Comparison of ENCODE assay signal across 1 cellular context in the genomic region with DNA sequence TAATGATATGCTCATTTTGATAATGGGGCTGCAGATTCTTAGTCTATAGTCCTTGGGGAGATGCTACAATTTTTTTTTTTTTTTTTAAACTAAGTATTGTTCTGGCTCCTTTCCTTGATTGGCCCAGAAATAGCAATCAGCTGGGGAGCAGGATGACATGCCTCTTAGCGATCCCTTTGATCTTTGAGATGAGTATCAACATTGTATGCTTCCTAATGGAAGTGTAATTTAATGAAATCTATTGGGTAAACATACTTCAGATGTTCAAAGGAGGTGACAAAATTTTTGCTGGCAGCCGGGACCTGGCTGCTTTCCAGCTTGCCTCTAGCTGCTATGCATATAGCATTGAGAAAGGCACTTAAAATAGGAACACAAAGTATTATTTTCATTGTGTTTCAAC.
TF ChIP-seq lines count a peak whose summit lies in the region.

No MANE protein-coding gene starts in this region.

TF ChIP-seq in HepG2, 621 proteins besides CTCF, POLR2A, EP300 and RAD21 (continued from another document and continues in another):
- TF ChIP-seq, protein P1, sequence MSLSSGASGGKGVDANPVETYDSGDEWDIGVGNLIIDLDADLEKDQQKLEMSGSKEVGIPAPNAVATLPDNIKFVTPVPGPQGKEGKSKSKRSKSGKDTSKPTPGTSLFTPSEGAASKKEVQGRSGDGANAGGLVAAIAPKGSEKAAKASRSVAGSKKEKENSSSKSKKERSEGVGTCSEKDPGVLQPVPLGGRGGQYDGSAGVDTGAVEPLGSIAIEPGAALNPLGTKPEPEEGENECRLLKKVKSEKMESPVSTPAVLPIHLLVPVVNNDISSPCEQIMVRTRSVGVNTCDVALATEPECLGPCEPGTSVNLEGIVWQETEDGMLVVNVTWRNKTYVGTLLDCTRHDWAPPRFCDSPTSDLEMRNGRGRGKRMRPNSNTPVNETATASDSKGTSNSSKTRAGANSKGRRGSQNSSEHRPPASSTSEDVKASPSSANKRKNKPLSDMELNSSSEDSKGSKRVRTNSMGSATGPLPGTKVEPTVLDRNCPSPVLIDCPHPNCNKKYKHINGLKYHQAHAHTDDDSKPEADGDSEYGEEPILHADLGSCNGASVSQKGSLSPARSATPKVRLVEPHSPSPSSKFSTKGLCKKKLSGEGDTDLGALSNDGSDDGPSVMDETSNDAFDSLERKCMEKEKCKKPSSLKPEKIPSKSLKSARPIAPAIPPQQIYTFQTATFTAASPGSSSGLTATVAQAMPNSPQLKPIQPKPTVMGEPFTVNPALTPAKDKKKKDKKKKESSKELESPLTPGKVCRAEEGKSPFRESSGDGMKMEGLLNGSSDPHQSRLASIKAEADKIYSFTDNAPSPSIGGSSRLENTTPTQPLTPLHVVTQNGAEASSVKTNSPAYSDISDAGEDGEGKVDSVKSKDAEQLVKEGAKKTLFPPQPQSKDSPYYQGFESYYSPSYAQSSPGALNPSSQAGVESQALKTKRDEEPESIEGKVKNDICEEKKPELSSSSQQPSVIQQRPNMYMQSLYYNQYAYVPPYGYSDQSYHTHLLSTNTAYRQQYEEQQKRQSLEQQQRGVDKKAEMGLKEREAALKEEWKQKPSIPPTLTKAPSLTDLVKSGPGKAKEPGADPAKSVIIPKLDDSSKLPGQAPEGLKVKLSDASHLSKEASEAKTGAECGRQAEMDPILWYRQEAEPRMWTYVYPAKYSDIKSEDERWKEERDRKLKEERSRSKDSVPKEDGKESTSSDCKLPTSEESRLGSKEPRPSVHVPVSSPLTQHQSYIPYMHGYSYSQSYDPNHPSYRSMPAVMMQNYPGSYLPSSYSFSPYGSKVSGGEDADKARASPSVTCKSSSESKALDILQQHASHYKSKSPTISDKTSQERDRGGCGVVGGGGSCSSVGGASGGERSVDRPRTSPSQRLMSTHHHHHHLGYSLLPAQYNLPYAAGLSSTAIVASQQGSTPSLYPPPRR (CRISPR knock-in tag; IDR thresholded peaks at IDR 0.05; ENCODE audit: borderline replicate concordance), result peak; percentile 56; the same call in 1 of the 2 replicates
- TF ChIP-seq SMC3 (IDR thresholded peaks at IDR 0.05; ENCODE audit: low read length) (no peak), HDAC2 (CRISPR knock-in tag; IDR thresholded peaks at IDR 0.05) (peak; percentile 64), ZNF644 (CRISPR knock-in tag; IDR thresholded peaks at IDR 0.05; ENCODE audit: low read depth) (no peak), CEBPG (CRISPR knock-in tag; IDR thresholded peaks at IDR 0.05) (peak; percentile 55), CHD4 (IDR thresholded peaks at IDR 0.05; ENCODE audit: borderline replicate concordance, low read length) (peak; percentile 79; the same call in 1 of the 2 replicates), MATR3 (CRISPR knock-in tag; IDR thresholded peaks at IDR 0.05) (no peak), EEA1 (CRISPR knock-in tag; IDR thresholded peaks at IDR 0.05; ENCODE audit: borderline replicate concordance) (no peak), HHEX (CRISPR knock-in tag; IDR thresholded peaks at IDR 0.05) (0 out of 2 replicates have a peak, but pooled peaks have one; percentile 59), HNF4A (CRISPR knock-in tag; IDR thresholded peaks at IDR 0.05) (peak; percentile 39; the same call in 1 of the 2 replicates), SIX4 (CRISPR knock-in tag; IDR thresholded peaks at IDR 0.05) (peak; percentile 25; the same call in 1 of the 2 replicates), U2AF2 (IDR thresholded peaks at IDR 0.05; ENCODE audit: low read depth, low read length) (no peak), PPARG (CRISPR knock-in tag; conservative IDR thresholded peaks at IDR 0.05) (peak; percentile 67), ATF7 (IDR thresholded peaks at IDR 0.05) (0 out of 2 replicates have a peak, but pooled peaks have one; percentile 7), ATF7 (CRISPR knock-in tag; IDR thresholded peaks at IDR 0.05) (no peak), TCF7L2 (IDR thresholded peaks at IDR 0.05; ENCODE audit: low read depth, low read length) (peak; percentile 46), CREB1 (IDR thresholded peaks at IDR 0.05) (no peak), CREB1 (CRISPR knock-in tag; IDR thresholded peaks at IDR 0.05) (peak; percentile 54; the same call in 1 of the 2 replicates), TSC22D2 (CRISPR knock-in tag; IDR thresholded peaks at IDR 0.05; ENCODE audit: borderline replicate concordance) (no peak), PHF21A (CRISPR knock-in tag; IDR thresholded peaks at IDR 0.05) (0 out of 2 replicates have a peak, but pooled peaks have one; percentile 24), SOX5 (CRISPR knock-in tag; IDR thresholded peaks at IDR 0.05; ENCODE audit: borderline replicate concordance) (peak; percentile 95), ZNF678 (CRISPR knock-in tag; IDR thresholded peaks at IDR 0.05) (no peak), REPIN1 (CRISPR knock-in tag; IDR thresholded peaks at IDR 0.05; ENCODE audit: borderline replicate concordance, low read depth) (no peak), SOX13 (IDR thresholded peaks at IDR 0.05) (peak; percentile 90), SOX13 (CRISPR knock-in tag; conservative IDR thresholded peaks at IDR 0.05 in 1 of 2, IDR thresholded peaks at IDR 0.05 in 1 of 2) (peak in 1 of 2 experiments; percentile 96; a peak in 2 of 4 replicates)
- TF ChIP-seq, protein P2, sequence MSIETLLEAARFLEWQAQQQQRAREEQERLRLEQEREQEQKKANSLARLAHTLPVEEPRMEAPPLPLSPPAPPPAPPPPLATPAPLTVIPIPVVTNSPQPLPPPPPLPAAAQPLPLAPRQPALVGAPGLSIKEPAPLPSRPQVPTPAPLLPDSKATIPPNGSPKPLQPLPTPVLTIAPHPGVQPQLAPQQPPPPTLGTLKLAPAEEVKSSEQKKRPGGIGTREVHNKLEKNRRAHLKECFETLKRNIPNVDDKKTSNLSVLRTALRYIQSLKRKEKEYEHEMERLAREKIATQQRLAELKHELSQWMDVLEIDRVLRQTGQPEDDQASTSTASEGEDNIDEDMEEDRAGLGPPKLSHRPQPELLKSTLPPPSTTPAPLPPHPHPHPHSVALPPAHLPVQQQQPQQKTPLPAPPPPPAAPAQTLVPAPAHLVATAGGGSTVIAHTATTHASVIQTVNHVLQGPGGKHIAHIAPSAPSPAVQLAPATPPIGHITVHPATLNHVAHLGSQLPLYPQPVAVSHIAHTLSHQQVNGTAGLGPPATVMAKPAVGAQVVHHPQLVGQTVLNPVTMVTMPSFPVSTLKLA (IDR thresholded peaks at IDR 0.05), result no peak
- TF ChIP-seq, protein P3, sequence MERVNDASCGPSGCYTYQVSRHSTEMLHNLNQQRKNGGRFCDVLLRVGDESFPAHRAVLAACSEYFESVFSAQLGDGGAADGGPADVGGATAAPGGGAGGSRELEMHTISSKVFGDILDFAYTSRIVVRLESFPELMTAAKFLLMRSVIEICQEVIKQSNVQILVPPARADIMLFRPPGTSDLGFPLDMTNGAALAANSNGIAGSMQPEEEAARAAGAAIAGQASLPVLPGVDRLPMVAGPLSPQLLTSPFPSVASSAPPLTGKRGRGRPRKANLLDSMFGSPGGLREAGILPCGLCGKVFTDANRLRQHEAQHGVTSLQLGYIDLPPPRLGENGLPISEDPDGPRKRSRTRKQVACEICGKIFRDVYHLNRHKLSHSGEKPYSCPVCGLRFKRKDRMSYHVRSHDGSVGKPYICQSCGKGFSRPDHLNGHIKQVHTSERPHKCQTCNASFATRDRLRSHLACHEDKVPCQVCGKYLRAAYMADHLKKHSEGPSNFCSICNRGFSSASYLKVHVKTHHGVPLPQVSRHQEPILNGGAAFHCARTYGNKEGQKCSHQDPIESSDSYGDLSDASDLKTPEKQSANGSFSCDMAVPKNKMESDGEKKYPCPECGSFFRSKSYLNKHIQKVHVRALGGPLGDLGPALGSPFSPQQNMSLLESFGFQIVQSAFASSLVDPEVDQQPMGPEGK (CRISPR knock-in tag; IDR thresholded peaks at IDR 0.05), result peak; percentile 43; the same call in 1 of the 2 replicates
- TF ChIP-seq, protein P4, sequence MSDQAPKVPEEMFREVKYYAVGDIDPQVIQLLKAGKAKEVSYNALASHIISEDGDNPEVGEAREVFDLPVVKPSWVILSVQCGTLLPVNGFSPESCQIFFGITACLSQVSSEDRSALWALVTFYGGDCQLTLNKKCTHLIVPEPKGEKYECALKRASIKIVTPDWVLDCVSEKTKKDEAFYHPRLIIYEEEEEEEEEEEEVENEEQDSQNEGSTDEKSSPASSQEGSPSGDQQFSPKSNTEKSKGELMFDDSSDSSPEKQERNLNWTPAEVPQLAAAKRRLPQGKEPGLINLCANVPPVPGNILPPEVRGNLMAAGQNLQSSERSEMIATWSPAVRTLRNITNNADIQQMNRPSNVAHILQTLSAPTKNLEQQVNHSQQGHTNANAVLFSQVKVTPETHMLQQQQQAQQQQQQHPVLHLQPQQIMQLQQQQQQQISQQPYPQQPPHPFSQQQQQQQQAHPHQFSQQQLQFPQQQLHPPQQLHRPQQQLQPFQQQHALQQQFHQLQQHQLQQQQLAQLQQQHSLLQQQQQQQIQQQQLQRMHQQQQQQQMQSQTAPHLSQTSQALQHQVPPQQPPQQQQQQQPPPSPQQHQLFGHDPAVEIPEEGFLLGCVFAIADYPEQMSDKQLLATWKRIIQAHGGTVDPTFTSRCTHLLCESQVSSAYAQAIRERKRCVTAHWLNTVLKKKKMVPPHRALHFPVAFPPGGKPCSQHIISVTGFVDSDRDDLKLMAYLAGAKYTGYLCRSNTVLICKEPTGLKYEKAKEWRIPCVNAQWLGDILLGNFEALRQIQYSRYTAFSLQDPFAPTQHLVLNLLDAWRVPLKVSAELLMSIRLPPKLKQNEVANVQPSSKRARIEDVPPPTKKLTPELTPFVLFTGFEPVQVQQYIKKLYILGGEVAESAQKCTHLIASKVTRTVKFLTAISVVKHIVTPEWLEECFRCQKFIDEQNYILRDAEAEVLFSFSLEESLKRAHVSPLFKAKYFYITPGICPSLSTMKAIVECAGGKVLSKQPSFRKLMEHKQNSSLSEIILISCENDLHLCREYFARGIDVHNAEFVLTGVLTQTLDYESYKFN (CRISPR knock-in tag; conservative IDR thresholded peaks at IDR 0.05), result peak; percentile 29; the same call in 1 of the 2 replicates
- TF ChIP-seq, protein P5, sequence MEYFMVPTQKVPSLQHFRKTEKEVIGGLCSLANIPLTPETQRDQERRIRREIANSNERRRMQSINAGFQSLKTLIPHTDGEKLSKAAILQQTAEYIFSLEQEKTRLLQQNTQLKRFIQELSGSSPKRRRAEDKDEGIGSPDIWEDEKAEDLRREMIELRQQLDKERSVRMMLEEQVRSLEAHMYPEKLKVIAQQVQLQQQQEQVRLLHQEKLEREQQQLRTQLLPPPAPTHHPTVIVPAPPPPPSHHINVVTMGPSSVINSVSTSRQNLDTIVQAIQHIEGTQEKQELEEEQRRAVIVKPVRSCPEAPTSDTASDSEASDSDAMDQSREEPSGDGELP (IDR thresholded peaks at IDR 0.05; ENCODE audit: borderline replicate concordance, low read depth), result peak; percentile 99
- TF ChIP-seq, protein P6, sequence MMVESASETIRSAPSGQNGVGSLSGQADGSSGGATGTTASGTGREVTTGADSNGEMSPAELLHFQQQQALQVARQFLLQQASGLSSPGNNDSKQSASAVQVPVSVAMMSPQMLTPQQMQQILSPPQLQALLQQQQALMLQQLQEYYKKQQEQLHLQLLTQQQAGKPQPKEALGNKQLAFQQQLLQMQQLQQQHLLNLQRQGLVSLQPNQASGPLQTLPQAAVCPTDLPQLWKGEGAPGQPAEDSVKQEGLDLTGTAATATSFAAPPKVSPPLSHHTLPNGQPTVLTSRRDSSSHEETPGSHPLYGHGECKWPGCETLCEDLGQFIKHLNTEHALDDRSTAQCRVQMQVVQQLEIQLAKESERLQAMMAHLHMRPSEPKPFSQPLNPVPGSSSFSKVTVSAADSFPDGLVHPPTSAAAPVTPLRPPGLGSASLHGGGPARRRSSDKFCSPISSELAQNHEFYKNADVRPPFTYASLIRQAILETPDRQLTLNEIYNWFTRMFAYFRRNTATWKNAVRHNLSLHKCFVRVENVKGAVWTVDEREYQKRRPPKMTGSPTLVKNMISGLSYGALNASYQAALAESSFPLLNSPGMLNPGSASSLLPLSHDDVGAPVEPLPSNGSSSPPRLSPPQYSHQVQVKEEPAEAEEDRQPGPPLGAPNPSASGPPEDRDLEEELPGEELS (CRISPR knock-in tag; IDR thresholded peaks at IDR 0.05), result peak; percentile 73
- TF ChIP-seq, protein P7, sequence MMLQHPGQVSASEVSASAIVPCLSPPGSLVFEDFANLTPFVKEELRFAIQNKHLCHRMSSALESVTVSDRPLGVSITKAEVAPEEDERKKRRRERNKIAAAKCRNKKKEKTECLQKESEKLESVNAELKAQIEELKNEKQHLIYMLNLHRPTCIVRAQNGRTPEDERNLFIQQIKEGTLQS (CRISPR knock-in tag; IDR thresholded peaks at IDR 0.05), result 0 out of 2 replicates have a peak, but pooled peaks have one; percentile 41
- TF ChIP-seq, protein P8, sequence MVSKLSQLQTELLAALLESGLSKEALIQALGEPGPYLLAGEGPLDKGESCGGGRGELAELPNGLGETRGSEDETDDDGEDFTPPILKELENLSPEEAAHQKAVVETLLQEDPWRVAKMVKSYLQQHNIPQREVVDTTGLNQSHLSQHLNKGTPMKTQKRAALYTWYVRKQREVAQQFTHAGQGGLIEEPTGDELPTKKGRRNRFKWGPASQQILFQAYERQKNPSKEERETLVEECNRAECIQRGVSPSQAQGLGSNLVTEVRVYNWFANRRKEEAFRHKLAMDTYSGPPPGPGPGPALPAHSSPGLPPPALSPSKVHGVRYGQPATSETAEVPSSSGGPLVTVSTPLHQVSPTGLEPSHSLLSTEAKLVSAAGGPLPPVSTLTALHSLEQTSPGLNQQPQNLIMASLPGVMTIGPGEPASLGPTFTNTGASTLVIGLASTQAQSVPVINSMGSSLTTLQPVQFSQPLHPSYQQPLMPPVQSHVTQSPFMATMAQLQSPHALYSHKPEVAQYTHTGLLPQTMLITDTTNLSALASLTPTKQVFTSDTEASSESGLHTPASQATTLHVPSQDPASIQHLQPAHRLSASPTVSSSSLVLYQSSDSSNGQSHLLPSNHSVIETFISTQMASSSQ (IDR thresholded peaks at IDR 0.05; ENCODE audit: low read depth), result peak; percentile 48; the same call in 1 of the 2 replicates
- TF ChIP-seq, protein P8 (CRISPR knock-in tag; IDR thresholded peaks at IDR 0.05; ENCODE audit: borderline replicate concordance), result peak; percentile 38; the same call in 1 of the 2 replicates
